In the genomic region with DNA sequence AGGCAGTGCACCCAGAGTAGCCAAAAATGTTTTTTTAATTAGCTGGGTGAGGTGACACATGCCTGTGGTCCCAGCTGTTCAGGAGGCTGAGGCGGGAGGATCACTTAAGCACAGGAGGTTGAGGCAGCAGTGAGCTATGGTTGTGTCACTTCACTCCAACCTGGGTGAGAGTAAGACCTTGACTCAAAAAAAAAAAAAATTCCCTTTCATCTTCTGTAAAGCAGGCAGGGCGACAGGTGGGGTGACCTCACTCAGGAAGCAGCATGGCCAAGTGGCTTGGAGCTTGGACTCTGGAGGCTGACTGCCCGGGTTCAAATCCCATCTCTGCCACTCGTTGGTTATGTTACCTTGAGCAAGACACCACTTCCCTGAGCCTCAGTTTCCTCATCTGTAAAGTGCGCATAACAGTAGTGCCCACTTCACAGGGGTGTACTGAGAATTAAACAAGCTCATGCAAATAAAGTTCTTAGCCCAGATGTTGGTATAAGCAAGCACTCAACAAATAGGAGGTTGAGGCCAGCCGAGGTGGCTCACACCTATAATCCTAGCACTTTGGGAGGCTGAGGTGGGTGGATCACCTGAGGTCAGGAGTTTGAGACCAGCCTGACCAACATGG, we compare ENCODE assay signal across 19 cellular contexts.
"Had no signal": no experiment of that assay in that cellular context is flagged by ENCODE, and none has a peak within 500 bp of the region (broad histone marks: within the 10 kb centered on the region; RNA-seq: fewer than 3 reads in every experiment).

No MANE protein-coding gene starts in this region.

- H3K36me3 Mint-ChIP-seq: activated naive CD4-positive, alpha-beta T cell treated with anti-CD3 and anti-CD28 coated beads, Interleukin-2, amount 10 ng/mL, durations not matched to agents 7 days and 5 days had no signal

- H3K4me1 Mint-ChIP-seq: nephron progenitor cell had no signal

- ATAC-seq: heart right ventricle, psoas muscle, sciatic nerve, T-helper 17 cell, upper lobe of right lung had no signal

- H3K9me3 ChIP-seq: heart right ventricle, left ventricle myocardium inferior, psoas muscle, spleen, upper lobe of right lung had no signal

- H3K4me3 ChIP-seq: coronary artery, heart right ventricle, left ventricle myocardium inferior, psoas muscle, spleen, upper lobe of right lung had no signal

- H3K9me3 Mint-ChIP-seq: activated naive CD4-positive, alpha-beta T cell treated with anti-CD3 and anti-CD28 coated beads, Interleukin-2, amount 10 ng/mL, durations not matched to agents 7 days and 5 days; nephron progenitor cell had no signal

- H3K27ac Mint-ChIP-seq: activated naive CD4-positive, alpha-beta T cell treated with anti-CD3 and anti-CD28 coated beads, Interleukin-2, amount 10 ng/mL, durations not matched to agents 7 days and 5 days; nephron progenitor cell; T-helper 17 cell had no signal

- H3K27ac ChIP-seq: coronary artery, heart right ventricle, left ventricle myocardium inferior, psoas muscle, spleen, upper lobe of right lung had no signal

- H3K4me1 ChIP-seq: heart right ventricle, psoas muscle, upper lobe of right lung had no signal

- FAIRE-seq: frontal cortex had no signal

- H3K4me3 Mint-ChIP-seq: activated naive CD4-positive, alpha-beta T cell treated with anti-CD3 and anti-CD28 coated beads, Interleukin-2, amount 10 ng/mL, durations not matched to agents 7 days and 5 days; nephron progenitor cell; T-helper 17 cell had no signal

- DNase-seq: activated CD4-positive, alpha-beta T cell treated with anti-CD3 and anti-CD28 coated beads, Interleukin-2, amount 50 U/mL, for 4 hours; activated CD8-positive, alpha-beta memory T cell treated with anti-CD3 and anti-CD28 coated beads, Interleukin-2, amount 50 U/mL, for 48 hours; activated naive CD4-positive, alpha-beta T cell treated with anti-CD3 and anti-CD28 coated beads, Interleukin-2, amount 10 ng/mL, durations not matched to agents 7 days and 5 days; caudate nucleus; effector CD8-positive, alpha-beta T cell; heart right ventricle; islet precursor cell; left ventricle myocardium inferior; mesenchymal stem cell; nephron progenitor cell; psoas muscle; spleen; stimulated activated CD4-positive, alpha-beta T cell treated with anti-CD3 and anti-CD28 coated beads, Interleukin-2, amount 100 ng/mL, for 24 hours; stimulated activated naive CD4-positive, alpha-beta T cell treated with Interleukin-2 at 50 U/mL for 16 hours; T-helper 17 cell; upper lobe of right lung had no signal

- H3K27me3 Mint-ChIP-seq: T-helper 17 cell had no signal

- H3K36me3 ChIP-seq: heart right ventricle, left ventricle myocardium inferior, spleen, upper lobe of right lung had no signal
